In genomic region chr16:29961479-29962343, GRCh38 we compare ENCODE assay signal across 1 cellular context.
TF ChIP-seq lines count a peak whose summit lies in the region.

Gene TMEM219 (plus strand): TSS chr16:29962079. CDS start chr16:29963144, 1,065 bp downstream.

TF ChIP-seq in HepG2, 621 proteins besides CTCF, POLR2A, EP300 and RAD21 (continued from another document and continues in another):
- TF ChIP-seq ZNF766 (CRISPR knock-in tag; IDR thresholded peaks at IDR 0.05; ENCODE audit: borderline replicate concordance) = 0 out of 2 replicates have a peak, but pooled peaks have one; percentile 16
- TF ChIP-seq PRDM15 (CRISPR knock-in tag; IDR thresholded peaks at IDR 0.05) = no peak
- peak; percentile 33; the same call in 1 of the 2 replicates for TF ChIP-seq RXRB (CRISPR knock-in tag; IDR thresholded peaks at IDR 0.05; ENCODE audit: borderline replicate concordance)
- TF ChIP-seq ARID2 (CRISPR knock-in tag; IDR thresholded peaks at IDR 0.05; ENCODE audit: borderline replicate concordance) = peak; percentile 82; the same call in 1 of the 2 replicates
- peak; percentile 51 for TF ChIP-seq NCOA2 (CRISPR knock-in tag; IDR thresholded peaks at IDR 0.05)
- TF ChIP-seq UBTF (CRISPR knock-in tag; IDR thresholded peaks at IDR 0.05) = no peak; the same call in 1 of the 2 replicates
- TF ChIP-seq NFIB (CRISPR knock-in tag; IDR thresholded peaks at IDR 0.05; ENCODE audit: borderline replicate concordance) = no peak
- 0 out of 2 replicates have a peak, but pooled peaks have one; percentile 18 for TF ChIP-seq ZNF256 (CRISPR knock-in tag; conservative IDR thresholded peaks at IDR 0.05)
- TF ChIP-seq PBX2 (CRISPR knock-in tag; IDR thresholded peaks at IDR 0.05) = no peak
- TF ChIP-seq ZNF510 (CRISPR knock-in tag; IDR thresholded peaks at IDR 0.05; ENCODE audit: low read depth) = peak; percentile 18; the same call in 1 of the 2 replicates
- TF ChIP-seq ZNF607 (CRISPR knock-in tag; IDR thresholded peaks at IDR 0.05; ENCODE audit: borderline replicate concordance) = peak; percentile 65; the same call in 1 of the 2 replicates
- peak; percentile 70; the same call in 1 of the 2 replicates for TF ChIP-seq MYPOP (CRISPR knock-in tag; IDR thresholded peaks at IDR 0.05)
- TF ChIP-seq ELF4 (CRISPR knock-in tag; IDR thresholded peaks at IDR 0.05; ENCODE audit: borderline replicate concordance) = peak; percentile 65; the same call in 1 of the 2 replicates
- no peak for TF ChIP-seq KDM1A (CRISPR knock-in tag; IDR thresholded peaks at IDR 0.05)
- TF ChIP-seq SMYD3 (CRISPR knock-in tag; IDR thresholded peaks at IDR 0.05) = peak; percentile 66; the same call in 1 of the 2 replicates
- no peak; the same call in none of the 2 replicates for TF ChIP-seq HBP1 (CRISPR knock-in tag; IDR thresholded peaks at IDR 0.05; ENCODE audit: low read depth)
- TF ChIP-seq PHF20 (CRISPR knock-in tag; IDR thresholded peaks at IDR 0.05) = no peak; the same call in none of the 2 replicates
- TF ChIP-seq IRF2 (CRISPR knock-in tag; IDR thresholded peaks at IDR 0.05) = peak; percentile 86
- TF ChIP-seq RFX5 (IDR thresholded peaks at IDR 0.05; ENCODE audit: low read depth, low read length) = no peak
- no peak for TF ChIP-seq TRIM22 (IDR thresholded peaks at IDR 0.05)
- TF ChIP-seq CENPT (CRISPR knock-in tag; IDR thresholded peaks at IDR 0.05; ENCODE audit: low read depth) = 0 out of 2 replicates have a peak, but pooled peaks have one; percentile 41
- TF ChIP-seq FOXP4 (CRISPR knock-in tag; IDR thresholded peaks at IDR 0.05) = 0 out of 2 replicates have a peak, but pooled peaks have one; percentile 31
- no peak for TF ChIP-seq SYNCRIP (IDR thresholded peaks at IDR 0.05; ENCODE audit: insufficient read depth, low read depth, low read length)
- TF ChIP-seq SP4 (CRISPR knock-in tag; IDR thresholded peaks at IDR 0.05) = peak; percentile 96
- no peak for TF ChIP-seq STAT6 (CRISPR knock-in tag; IDR thresholded peaks at IDR 0.05; ENCODE audit: borderline replicate concordance)
- 0 out of 2 replicates have a peak, but pooled peaks have one; percentile 23 for TF ChIP-seq BRF2 (CRISPR knock-in tag; IDR thresholded peaks at IDR 0.05)
- TF ChIP-seq PREB (CRISPR knock-in tag; IDR thresholded peaks at IDR 0.05) = 0 out of 2 replicates have a peak, but pooled peaks have one; percentile 38
- TF ChIP-seq ZNF672 (CRISPR knock-in tag; IDR thresholded peaks at IDR 0.05) = no peak
- TF ChIP-seq CBX2 (IDR thresholded peaks at IDR 0.05; ENCODE audit: low read depth, low read length) = no peak
- TF ChIP-seq CBX2 (CRISPR knock-in tag; IDR thresholded peaks at IDR 0.05; ENCODE audit: low read depth) = no peak
- TF ChIP-seq ZNF501 (CRISPR knock-in tag; IDR thresholded peaks at IDR 0.05) = peak; percentile 85
- peak; percentile 61 for TF ChIP-seq ZBTB7B (CRISPR knock-in tag; IDR thresholded peaks at IDR 0.05)
- no peak for TF ChIP-seq ZC3H13 (CRISPR knock-in tag; IDR thresholded peaks at IDR 0.05)
